8 cellular contexts compared by ENCODE assay signal in genomic region chr13:24228852-24229458, GRCh38.
DNase-seq lines count a peak whose midpoint lies in the region; ATAC-seq, FAIRE-seq and TF ChIP-seq lines count a peak whose summit lies in the region.

No MANE protein-coding gene starts in this region.

- TF ChIP-seq POLR2A in GM12891 (IDR thresholded peaks at IDR 0.05; ENCODE audit: low read depth, low read length), result no peak

- H3K27me3 Mint-ChIP-seq in progenitor cell of endocrine pancreas, result no peaks in the 10 kb centered on the region

- H3K27ac Mint-ChIP-seq in progenitor cell of endocrine pancreas, result no peak overlapping the region

- peak; percentile 90 for FAIRE-seq in GM12891 (lab: Jason Lieb, UNC)

- TF ChIP-seq CTCF in BJ (IDR thresholded peaks at IDR 0.05; ENCODE audit: insufficient read depth, low read depth, low read length) (peak; percentile 93), foreskin keratinocyte (conservative IDR thresholded peaks at IDR 0.05) (peak; percentile 89), progenitor cell of endocrine pancreas (IDR thresholded peaks at IDR 0.05; ENCODE audit: unreplicated experiment) (peak; percentile 93)

- H3K4me1 Mint-ChIP-seq in progenitor cell of endocrine pancreas (ENCODE audit: low read depth), result peaks cover 16% of the 10 kb centered on the region

- peaks cover 1% of the 10 kb centered on the region for H3K36me3 Mint-ChIP-seq in progenitor cell of endocrine pancreas (ENCODE audit: insufficient read depth)

- ATAC-seq in foreskin keratinocyte (peak; percentile 61), HG02588 (IDR thresholded peaks at IDR 0.05; ENCODE audit: unreplicated experiment) (no peak)

- no peaks in the 10 kb centered on the region for H3K4me1 ChIP-seq in foreskin keratinocyte

- H3K27me3 ChIP-seq in BJ (ENCODE audit: control insufficient read depth, insufficient read depth, low read length) (no peaks in the 10 kb centered on the region), foreskin keratinocyte (no peaks in the 10 kb centered on the region)

- H3K36me3 ChIP-seq in BJ (ENCODE audit: control insufficient read depth, insufficient read depth, low read length), result 0 out of 2 replicates have a peak, but pooled peaks cover 4% of the 10 kb centered on the region

- no peak overlapping the region for H3K4me3 Mint-ChIP-seq in progenitor cell of endocrine pancreas (ENCODE audit: low read depth)

- H3K9me3 Mint-ChIP-seq in progenitor cell of endocrine pancreas (ENCODE audit: low read depth), result no peaks in the 10 kb centered on the region

- CTCF ChIA-PET in BJ (lab: Yijun Ruan, JAX), result interaction anchor here (0.5 to 2.7 kb wide), 38 partner anchors 9 to 723 kb away, joined by 3 to 34 read pairs (median 4); partner anchors contain the start of genes C1QTNF9B and MIPEP

- no peak overlapping the region for H3K27ac ChIP-seq in foreskin keratinocyte

- DNase-seq in BJ (ENCODE audit: low read depth) (no peak), GM12891 (ENCODE audit: insufficient read length, low spot score) (no peak), NCI-H460 (ENCODE audit: extremely low read depth, low read depth) (peak; percentile 39), foreskin keratinocyte (peak in 1 of 2 donors; percentile 50), progenitor cell of endocrine pancreas (ENCODE audit: low spot score, unreplicated experiment) (no peak), NCI-H774 (lab: John Stamatoyannopoulos, UW) (no peak)
- DNase-seq in activated CD4-positive, alpha-beta T cell treated with anti-CD3 and anti-CD28 coated beads, Interleukin-2, amount 50 U/mL, for 1 hour, result peak; percentile 17

- POLR2A ChIA-PET in BJ (lab: Charles Lee), result no interaction called here

- no peak overlapping the region for H3K4me3 ChIP-seq in BJ (ENCODE audit: low read depth, low read length)

TF ChIP-seq in GM12891, 5 proteins besides CTCF, POLR2A, EP300 and RAD21:
- no peak for TF ChIP-seq PAX5 (IDR thresholded peaks at IDR 0.05; ENCODE audit: insufficient read depth, low read length, severe bottlenecking)

Comparison
In these comparisons a context has a peak if more than half of its experiments do, and no peak if none do; other contexts are left out.
1. DNase-seq: peak in NCI-H460 (single experiment) and activated CD4-positive, alpha-beta T cell treated with anti-CD3 and anti-CD28 coated beads, Interleukin-2, amount 50 U/mL, for 1 hour (single experiment); none in BJ (single experiment), GM12891 (single experiment), progenitor cell of endocrine pancreas (single experiment) and NCI-H774 (single experiment).
2. Peak in every context shown above with its lines, with median percentiles within 50 percentile points of each other: CTCF ChIP-seq.